In genomic region chr2:234816056-234816455, GRCh38 we compare ENCODE assay signal across 17 cellular contexts.
A peak's percentile ranks its signal among the peaks of the same experiment; 100 is the strongest.
DNase-seq lines count a peak whose midpoint lies in the region; ATAC-seq, FAIRE-seq and TF ChIP-seq lines count a peak whose summit lies in the region.
"Had no signal": no experiment of that assay in that cellular context is flagged by ENCODE, and none has a peak within 500 bp of the region (broad histone marks: within the 10 kb centered on the region; RNA-seq: fewer than 3 reads in every experiment).

No MANE protein-coding gene starts in this region.

- H2AFZ ChIP-seq in HepG2 (ENCODE audit: low read length) (peak overlapping the region; percentile 64), neural progenitor cell (replicated peaks) (no peak overlapping the region)

- ATAC-seq in HepG2 (no peak), right lobe of liver (no peak)
- ATAC-seq: Panc1 had no signal

- TF ChIP-seq POLR2A in HepG2 (IDR thresholded peaks at IDR 0.05; ENCODE audit: insufficient read depth in 1 of 2, low read depth in 2 of 2, low read length in 2 of 2) (no peak), right lobe of liver (IDR thresholded peaks at IDR 0.05) (no peak), testis (IDR thresholded peaks at IDR 0.05) (no peak)

- TF ChIP-seq EP300 in HepG2 (IDR thresholded peaks at IDR 0.05; ENCODE audit: low read depth in 2 of 2, low read length in 2 of 2) (no peak), HepG2 (CRISPR knock-in tag; IDR thresholded peaks at IDR 0.05; ENCODE audit: borderline replicate concordance) (no peak)

- in situ Hi-C loops in HepG2 (cut with HindIII; ENCODE audit: extremely low pct_ligation_motif_present, low pct_unique_long_range_greater_than_20kb) (no loop called here), brain microvascular endothelial cell (cut with HindIII; ENCODE audit: low pct_ligation_motif_present, low sequenced_read_pairs) (no loop called here)

- H3K4me3 Mint-ChIP-seq in neural progenitor cell = no peak overlapping the region
- no peak overlapping the region for H3K4me3 Mint-ChIP-seq in activated CD4-positive, alpha-beta T cell treated with anti-CD3 and anti-CD28 coated beads, Interleukin-2, amount 10 ng/mL, durations not matched to agents 24 days and 14 days

- CTCF ChIA-PET in HepG2 (lab: Yijun Ruan, JAX; ENCODE audit: low intra/inter-chr PET ratio, low total read pairs) = no interaction called here

- H3K4me2 ChIP-seq in HepG2 (ENCODE audit: low read depth, low read length) (no peak overlapping the region), neural progenitor cell (no peak overlapping the region)

- H4K20me1 ChIP-seq in HepG2 (ENCODE audit: insufficient read depth, low read length) (no peaks in the 10 kb centered on the region), neural progenitor cell (ENCODE audit: low read depth) (no peaks in the 10 kb centered on the region)

- no peak for FAIRE-seq in HepG2 (lab: Jason Lieb, UNC)
- FAIRE-seq: GM19239 had no signal

- intact Hi-C loops in HepG2 (cut with micrococcal nuclease; ENCODE audit: unreplicated experiment) (no loop called here), right lobe of liver (cut with DNase I) (no loop called here), testis (cut with DNase I; ENCODE audit: low total_unique reads) (no loop called here)
- intact Hi-C loops in activated CD4-positive, alpha-beta T cell treated with anti-CD3 and anti-CD28 coated beads, Interleukin-2, amount 10 ng/mL, durations not matched to agents 24 days and 14 days (cut with micrococcal nuclease) = no loop called here

- H3K4me3 ChIP-seq in HepG2 (replicated peaks in 1 of 3; ENCODE audit: insufficient read depth in 1 of 3, low read depth in 2 of 3, low read length in 3 of 3) = no peak overlapping the region
- H3K4me3 ChIP-seq in right lobe of liver = no peak overlapping the region
- no peak overlapping the region for H3K4me3 ChIP-seq in neural progenitor cell
- H3K4me3 ChIP-seq in brain microvascular endothelial cell (ENCODE audit: low read depth, low read length) = no peak overlapping the region
- no peak overlapping the region for H3K4me3 ChIP-seq in testis

- WGBS in HepG2 (ENCODE audit: low lambda C conversion rate) = 26% methylated on average over 4 of the region's 4 CpGs
- WGBS in right lobe of liver (ENCODE audit: insufficient coverage, low coverage, low lambda C conversion rate, missing lambda C conversion rate) = 49% methylated on average over 3 of the region's 4 CpGs
- WGBS in testis, 2 donors = 47 to 60% methylated on average over 4 of the region's 4 CpGs

- TF ChIP-seq RAD21 in HepG2 (CRISPR knock-in tag; IDR thresholded peaks at IDR 0.05) = no peak

- peaks cover 0 to 5% of the 10 kb centered on the region in 2 experiments; a peak in 2 of 5 replicates for H3K27me3 ChIP-seq in HepG2 (ENCODE audit: control insufficient read depth in 1 of 2, insufficient read depth in 2 of 2, low read length in 2 of 2)
- no peaks in the 10 kb centered on the region for H3K27me3 ChIP-seq in right lobe of liver
- no peaks in the 10 kb centered on the region for H3K27me3 ChIP-seq in neural progenitor cell
- no peaks in the 10 kb centered on the region for H3K27me3 ChIP-seq in brain microvascular endothelial cell (replicated peaks)
- no peaks in the 10 kb centered on the region for H3K27me3 ChIP-seq in testis

- H3K27me3 Mint-ChIP-seq in neural progenitor cell (ENCODE audit: insufficient read depth, low read depth) = peaks cover 3% of the 10 kb centered on the region
- H3K27me3 Mint-ChIP-seq in activated CD4-positive, alpha-beta T cell treated with anti-CD3 and anti-CD28 coated beads, Interleukin-2, amount 10 ng/mL, durations not matched to agents 24 days and 14 days = no peaks in the 10 kb centered on the region

- H3K4me1 Mint-ChIP-seq in neural progenitor cell = peaks cover 17% of the 10 kb centered on the region
- no peaks in the 10 kb centered on the region for H3K4me1 Mint-ChIP-seq in activated CD4-positive, alpha-beta T cell treated with anti-CD3 and anti-CD28 coated beads, Interleukin-2, amount 10 ng/mL, durations not matched to agents 24 days and 14 days

- no peaks in the 10 kb centered on the region for H3K79me2 ChIP-seq in HepG2 (ENCODE audit: insufficient read depth, low read length)
- no peaks in the 10 kb centered on the region for H3K79me2 ChIP-seq in neural progenitor cell (ENCODE audit: low read depth)

- H3K27ac ChIP-seq in HepG2 (ENCODE audit: extremely low read length, insufficient read depth, low read length) = no peak overlapping the region
- H3K27ac ChIP-seq in right lobe of liver = no peak overlapping the region
- no peak overlapping the region for H3K27ac ChIP-seq in neural progenitor cell
- H3K27ac ChIP-seq in brain microvascular endothelial cell = no peak overlapping the region
- H3K27ac ChIP-seq in testis = no peak overlapping the region

- H3K9me3 Mint-ChIP-seq in neural progenitor cell = peaks cover 4% of the 10 kb centered on the region
- no peaks in the 10 kb centered on the region for H3K9me3 Mint-ChIP-seq in activated CD4-positive, alpha-beta T cell treated with anti-CD3 and anti-CD28 coated beads, Interleukin-2, amount 10 ng/mL, durations not matched to agents 24 days and 14 days

- POLR2A ChIA-PET in HepG2 (lab: Yijun Ruan, JAX) = no interaction called here

- no peaks in the 10 kb centered on the region for H3K36me3 Mint-ChIP-seq in neural progenitor cell
- H3K36me3 Mint-ChIP-seq in activated CD4-positive, alpha-beta T cell treated with anti-CD3 and anti-CD28 coated beads, Interleukin-2, amount 10 ng/mL, durations not matched to agents 24 days and 14 days (ENCODE audit: low read depth) = no peaks in the 10 kb centered on the region

- no peaks in the 10 kb centered on the region for H3K9me3 ChIP-seq in HepG2 (ENCODE audit: low read length)
- H3K9me3 ChIP-seq in right lobe of liver = no peaks in the 10 kb centered on the region
- no peaks in the 10 kb centered on the region for H3K9me3 ChIP-seq in neural progenitor cell (ENCODE audit: low read depth)
- no peaks in the 10 kb centered on the region for H3K9me3 ChIP-seq in testis

- DNase-seq in HepG2 (ENCODE audit: low spot score) (no peak), right lobe of liver (no peak), foreskin melanocyte (peak; percentile 12), neural progenitor cell (ENCODE audit: low spot score) (no peak), brain microvascular endothelial cell (no peak), testis (no peak)
- DNase-seq in activated CD4-positive, alpha-beta T cell treated with anti-CD3 and anti-CD28 coated beads, Interleukin-2, amount 10 ng/mL, durations not matched to agents 24 days and 14 days = no peak
- DNase-seq in activated CD8-positive, alpha-beta memory T cell treated with anti-CD3 and anti-CD28 coated beads, Interleukin-2, amount 50 U/mL, for 4 hours = no peak
- DNase-seq: AML-193, DMS79, MM.1S, NCI-H1092 treated with DMSO at 0.1 percent for 48 hours, NCI-H1436 treated with DMSO at 0.1 percent for 48 hours, NCI-H1930, NCI-H82 had no signal

- H3K9ac ChIP-seq in HepG2 (ENCODE audit: insufficient read depth, low read depth, low read length) (no peak overlapping the region), neural progenitor cell (no peak overlapping the region)

- BruUV-seq in HepG2 (replicated peaks; lab: Mats Ljungman, UMichigan) = no TSS peak

- H3K27ac Mint-ChIP-seq in neural progenitor cell = peak overlapping the region; percentile 3
- no peak overlapping the region for H3K27ac Mint-ChIP-seq in activated CD4-positive, alpha-beta T cell treated with anti-CD3 and anti-CD28 coated beads, Interleukin-2, amount 10 ng/mL, durations not matched to agents 24 days and 14 days

- H3K36me3 ChIP-seq in HepG2 (replicated peaks in 1 of 2; ENCODE audit: control insufficient read depth in 1 of 2, insufficient read depth in 2 of 2, low read length in 2 of 2) (no peaks in the 10 kb centered on the region), right lobe of liver (no peaks in the 10 kb centered on the region), neural progenitor cell (no peaks in the 10 kb centered on the region), brain microvascular endothelial cell (replicated peaks) (no peaks in the 10 kb centered on the region), testis (ENCODE audit: low read depth, missing control alignments) (no peaks in the 10 kb centered on the region)

- H3K4me1 ChIP-seq in HepG2 (ENCODE audit: insufficient read depth, low read length) (peaks cover 10% of the 10 kb centered on the region), right lobe of liver (no peaks in the 10 kb centered on the region), neural progenitor cell (peaks cover 5% of the 10 kb centered on the region), testis (no peaks in the 10 kb centered on the region)

- H3F3A ChIP-seq in neural progenitor cell (ENCODE audit: low read depth) = no peaks in the 10 kb centered on the region

- TF ChIP-seq CTCF in HepG2 (CRISPR knock-in tag; IDR thresholded peaks at IDR 0.05) (no peak), right lobe of liver (IDR thresholded peaks at IDR 0.05) (no peak), neural progenitor cell (IDR thresholded peaks at IDR 0.05) (no peak), brain microvascular endothelial cell (IDR thresholded peaks at IDR 0.05; ENCODE audit: low read depth, low read length, missing control alignments) (no peak), testis (IDR thresholded peaks at IDR 0.05) (no peak)

TF ChIP-seq in HepG2, 621 proteins besides CTCF, POLR2A, EP300 and RAD21:
- TF ChIP-seq THRA (CRISPR knock-in tag; IDR thresholded peaks at IDR 0.05; ENCODE audit: borderline replicate concordance) = 0 out of 2 replicates have a peak, but pooled peaks have one; percentile 25
- TF ChIP-seq SMARCC2 (IDR thresholded peaks at IDR 0.05) = no peak
